ENCODE assay signal across 15 cellular contexts in the genomic region with DNA sequence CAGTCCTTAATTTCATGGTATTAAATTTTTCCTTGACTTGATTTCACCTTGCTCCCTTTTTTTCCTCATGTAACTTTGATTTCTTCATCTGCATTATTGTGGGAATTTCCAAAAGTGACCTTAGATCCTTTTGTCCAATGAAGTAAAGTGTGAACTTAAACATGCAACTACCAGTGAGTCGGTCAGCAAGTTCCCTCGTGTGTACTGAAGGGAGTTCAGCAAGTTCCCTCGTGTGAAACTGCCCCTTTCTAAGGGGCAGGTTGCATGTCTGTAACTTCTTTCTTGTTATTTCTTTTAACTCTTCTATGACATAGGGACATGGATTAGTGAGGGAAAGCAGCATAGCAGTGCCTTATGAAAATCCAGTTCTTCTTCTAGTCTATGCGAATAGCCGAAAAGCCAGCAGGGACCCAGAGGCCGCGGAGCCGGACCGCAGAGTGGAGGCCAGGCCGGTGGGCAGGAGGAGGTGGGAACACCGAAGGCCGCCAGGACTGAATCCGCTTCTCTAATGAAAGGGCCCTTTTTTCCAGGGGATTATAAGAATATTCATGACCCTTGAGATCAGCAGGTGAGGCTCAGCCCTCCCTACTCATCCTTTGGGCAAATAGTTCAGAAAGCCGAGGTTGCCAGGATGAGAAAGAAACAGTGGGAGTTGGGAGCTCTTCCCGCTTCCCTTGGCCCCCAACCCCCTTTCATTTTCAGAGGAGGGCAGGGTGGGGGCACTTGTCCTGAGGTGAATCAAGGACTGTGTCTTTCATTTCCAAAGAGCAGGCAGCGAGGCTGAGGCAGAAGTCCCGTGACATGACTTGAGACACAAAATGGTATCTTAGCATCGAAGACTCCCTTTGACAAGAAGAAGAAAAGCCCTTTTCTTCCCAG.
"Had no signal": no experiment of that assay in that cellular context is flagged by ENCODE, and none has a peak within 500 bp of the region (broad histone marks: within the 10 kb centered on the region; RNA-seq: fewer than 3 reads in every experiment).

No MANE protein-coding gene starts in this region.

- H3K79me2 ChIP-seq: hepatocyte had no signal

- H3K27ac ChIP-seq: colonic mucosa, hepatocyte, pancreas, testis had no signal

- ATAC-seq: activated CD4-positive, alpha-beta T cell treated with anti-CD3 and anti-CD28 coated beads for 36 hours; activated naive CD8-positive, alpha-beta T cell treated with anti-CD3 and anti-CD28 coated beads, Interleukin-2, amount 50 U/mL, for 24 hours; activated T-cell treated with anti-CD3 and anti-CD28 coated beads, Interleukin-2, amount 50 U/mL, for 72 hours; gastroesophageal sphincter; pancreas; stimulated activated naive CD8-positive, alpha-beta T cell treated with anti-CD3 and anti-CD28 coated beads, Interleukin-15, amount 100 ng/mL, for 72 hours had no signal

- H2AFZ ChIP-seq: hepatocyte had no signal

- H3K4me3 ChIP-seq: colonic mucosa, gastroesophageal sphincter, hepatocyte, pancreas, testis had no signal

- H3K4me1 ChIP-seq: colonic mucosa, gastroesophageal sphincter, pancreas had no signal

- H3K4me1 Mint-ChIP-seq: activated CD4-positive, alpha-beta T cell treated with anti-CD3 and anti-CD28 coated beads for 36 hours; activated naive CD8-positive, alpha-beta T cell treated with anti-CD3 and anti-CD28 coated beads, Interleukin-2, amount 50 U/mL, for 24 hours; stimulated activated naive CD8-positive, alpha-beta T cell treated with anti-CD3 and anti-CD28 coated beads, Interleukin-15, amount 100 ng/mL, for 72 hours had no signal

- H3K27me3 Mint-ChIP-seq: activated CD4-positive, alpha-beta memory T cell treated with anti-CD3 and anti-CD28 coated beads, Interleukin-2, amount 10 ng/mL, durations not matched to agents 7 days and 5 days; activated CD4-positive, alpha-beta T cell treated with anti-CD3 and anti-CD28 coated beads for 36 hours; activated naive CD8-positive, alpha-beta T cell treated with anti-CD3 and anti-CD28 coated beads, Interleukin-2, amount 50 U/mL, for 24 hours; memory B cell; stimulated activated naive CD8-positive, alpha-beta T cell treated with anti-CD3 and anti-CD28 coated beads, Interleukin-15, amount 100 ng/mL, for 72 hours had no signal

- H3K36me3 ChIP-seq: colonic mucosa, gastroesophageal sphincter, pancreas had no signal

- H3K4me2 ChIP-seq: hepatocyte had no signal

- H3K27me3 ChIP-seq: colonic mucosa, gastroesophageal sphincter, hepatocyte, pancreas, testis had no signal

- H3K27ac Mint-ChIP-seq: activated CD4-positive, alpha-beta memory T cell treated with anti-CD3 and anti-CD28 coated beads, Interleukin-2, amount 10 ng/mL, durations not matched to agents 7 days and 5 days; activated CD4-positive, alpha-beta T cell treated with anti-CD3 and anti-CD28 coated beads for 36 hours; activated naive CD8-positive, alpha-beta T cell treated with anti-CD3 and anti-CD28 coated beads, Interleukin-2, amount 50 U/mL, for 24 hours; memory B cell had no signal

- H3K9me3 ChIP-seq: pancreas, testis had no signal

- H3K4me3 Mint-ChIP-seq: activated CD4-positive, alpha-beta memory T cell treated with anti-CD3 and anti-CD28 coated beads, Interleukin-2, amount 10 ng/mL, durations not matched to agents 7 days and 5 days; activated CD4-positive, alpha-beta T cell treated with anti-CD3 and anti-CD28 coated beads for 36 hours; activated naive CD8-positive, alpha-beta T cell treated with anti-CD3 and anti-CD28 coated beads, Interleukin-2, amount 50 U/mL, for 24 hours; activated T-cell treated with anti-CD3 and anti-CD28 coated beads, Interleukin-2, amount 50 U/mL, for 72 hours; memory B cell; stimulated activated naive CD8-positive, alpha-beta T cell treated with anti-CD3 and anti-CD28 coated beads, Interleukin-15, amount 100 ng/mL, for 72 hours had no signal

- DNase-seq: activated CD4-positive, alpha-beta memory T cell treated with anti-CD3 and anti-CD28 coated beads, Interleukin-2, amount 10 ng/mL, durations not matched to agents 7 days and 5 days; activated CD4-positive, alpha-beta T cell treated with anti-CD3 and anti-CD28 coated beads for 36 hours; activated CD8-positive, alpha-beta memory T cell treated with anti-CD3 and anti-CD28 coated beads, Interleukin-2, amount 50 U/mL, for 4 hours; activated naive CD8-positive, alpha-beta T cell treated with anti-CD3 and anti-CD28 coated beads, Interleukin-2, amount 50 U/mL, for 24 hours; activated T-cell treated with anti-CD3 and anti-CD28 coated beads, Interleukin-2, amount 50 U/mL, for 72 hours; colonic mucosa; effector CD4-positive, alpha-beta T cell; pancreas; stimulated activated CD4-positive, alpha-beta T cell treated with anti-CD3 and anti-CD28 coated beads, Interleukin-4, amount 100 ng/mL, for 4 hours; stimulated activated naive CD8-positive, alpha-beta T cell treated with anti-CD3 and anti-CD28 coated beads, Interleukin-15, amount 100 ng/mL, for 72 hours; T-helper 9 cell; testis had no signal
